ENCODE assay signal across 1 cellular context in the genomic region with DNA sequence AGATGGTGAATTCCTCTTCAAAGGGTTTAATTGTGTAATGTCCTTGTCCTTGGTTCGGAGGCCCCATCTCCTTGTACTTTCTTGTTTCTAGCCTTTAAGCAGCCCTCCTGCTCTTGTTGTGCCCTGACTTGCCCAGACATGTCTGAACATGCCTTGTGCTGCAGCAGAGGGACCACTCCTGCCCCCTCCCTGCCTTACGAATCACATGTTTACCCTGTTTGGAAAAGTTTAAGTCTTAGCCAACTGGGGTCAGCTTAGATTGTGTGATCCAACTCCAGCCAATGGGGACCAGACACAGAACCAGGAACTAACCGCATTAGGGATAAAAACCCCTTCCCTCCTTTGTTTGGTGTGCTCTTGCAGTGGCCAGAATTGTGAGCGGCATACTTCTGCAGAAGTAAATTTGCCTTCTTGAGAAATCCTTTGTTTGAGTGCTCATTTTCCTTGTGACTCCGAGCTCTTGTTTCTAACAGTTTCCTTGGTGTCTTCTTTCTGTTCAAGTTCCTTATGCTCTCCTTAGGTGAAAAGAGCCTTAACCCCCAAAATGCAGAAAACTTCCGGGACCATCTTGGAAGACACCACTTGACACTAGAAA.
TF ChIP-seq lines count a peak whose summit lies in the region.

No MANE protein-coding gene starts in this region.

TF ChIP-seq in IMR-90, 13 proteins besides CTCF, POLR2A, EP300 and RAD21:
- TF ChIP-seq RFX5 (IDR thresholded peaks at IDR 0.05; ENCODE audit: low read depth, low read length) (no peak), CEBPB (IDR thresholded peaks at IDR 0.05; ENCODE audit: low read depth, low read length) (no peak), CHD1 (IDR thresholded peaks at IDR 0.05; ENCODE audit: low read depth, low read length) (no peak), MAFK (IDR thresholded peaks at IDR 0.05; ENCODE audit: low read depth, low read length) (no peak), RCOR1 (IDR thresholded peaks at IDR 0.05; ENCODE audit: insufficient replicate concordance, low read length) (no peak), SMC3 (IDR thresholded peaks at IDR 0.05; ENCODE audit: low read depth, low read length) (no peak), BHLHE40 (IDR thresholded peaks at IDR 0.05; ENCODE audit: low read depth, low read length) (no peak), MAZ (IDR thresholded peaks at IDR 0.05; ENCODE audit: borderline replicate concordance, low read depth, low read length) (no peak), MXI1 (IDR thresholded peaks at IDR 0.05; ENCODE audit: borderline replicate concordance, low read depth, low read length) (no peak), NFE2L2 (IDR thresholded peaks at IDR 0.05; ENCODE audit: low read depth, low read length) (no peak)
- TF ChIP-seq, protein P1, sequence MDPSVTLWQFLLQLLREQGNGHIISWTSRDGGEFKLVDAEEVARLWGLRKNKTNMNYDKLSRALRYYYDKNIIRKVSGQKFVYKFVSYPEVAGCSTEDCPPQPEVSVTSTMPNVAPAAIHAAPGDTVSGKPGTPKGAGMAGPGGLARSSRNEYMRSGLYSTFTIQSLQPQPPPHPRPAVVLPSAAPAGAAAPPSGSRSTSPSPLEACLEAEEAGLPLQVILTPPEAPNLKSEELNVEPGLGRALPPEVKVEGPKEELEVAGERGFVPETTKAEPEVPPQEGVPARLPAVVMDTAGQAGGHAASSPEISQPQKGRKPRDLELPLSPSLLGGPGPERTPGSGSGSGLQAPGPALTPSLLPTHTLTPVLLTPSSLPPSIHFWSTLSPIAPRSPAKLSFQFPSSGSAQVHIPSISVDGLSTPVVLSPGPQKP (IDR thresholded peaks at IDR 0.05; ENCODE audit: borderline replicate concordance, low read depth, low read length), result no peak
- TF ChIP-seq, protein P2, sequence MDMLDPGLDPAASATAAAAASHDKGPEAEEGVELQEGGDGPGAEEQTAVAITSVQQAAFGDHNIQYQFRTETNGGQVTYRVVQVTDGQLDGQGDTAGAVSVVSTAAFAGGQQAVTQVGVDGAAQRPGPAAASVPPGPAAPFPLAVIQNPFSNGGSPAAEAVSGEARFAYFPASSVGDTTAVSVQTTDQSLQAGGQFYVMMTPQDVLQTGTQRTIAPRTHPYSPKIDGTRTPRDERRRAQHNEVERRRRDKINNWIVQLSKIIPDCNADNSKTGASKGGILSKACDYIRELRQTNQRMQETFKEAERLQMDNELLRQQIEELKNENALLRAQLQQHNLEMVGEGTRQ (IDR thresholded peaks at IDR 0.05; ENCODE audit: low read depth, low read length), result no peak
